ENCODE assay signal across 7 cellular contexts in genomic region chr14:67533754-67534085, GRCh38. TPM values are rescaled to one million over a fixed set of nuclear protein-coding genes. Genes with fewer than 3 reads are reported as not detected.
DNase-seq lines count a peak whose midpoint lies in the region; ATAC-seq and TF ChIP-seq lines count a peak whose summit lies in the region.

No MANE protein-coding gene starts in this region.

- H3K36me3 Mint-ChIP-seq in activated CD8-positive, alpha-beta T cell treated with anti-CD3 and anti-CD28 coated beads, Interleukin-2, amount 10 ng/mL, durations not matched to agents 7 days and 5 days (ENCODE audit: low read depth) = no peaks in the 10 kb centered on the region

- peaks cover 57% of the 10 kb centered on the region for H3K27me3 Mint-ChIP-seq in activated CD8-positive, alpha-beta T cell treated with anti-CD3 and anti-CD28 coated beads, Interleukin-2, amount 10 ng/mL, durations not matched to agents 7 days and 5 days (ENCODE audit: low read depth)

- peaks cover 2% of the 10 kb centered on the region; the same call in 1 of the 2 replicates for H3K27me3 ChIP-seq in iPS DF 6.9 (ENCODE audit: control insufficient read depth, insufficient read depth, low read length)
- peaks cover 0 to 30% (median 13%) of the 10 kb centered on the region in 7 donors for H3K27me3 ChIP-seq in spleen (replicated peaks in 1 of 7)

- intact Hi-C loops in spleen (cut with DNase I; ENCODE audit: low total_unique reads) = no loop called here

- peak; percentile 59 for DNase-seq in HT-29 (ENCODE audit: low spot score)
- no peak for DNase-seq in activated CD8-positive, alpha-beta T cell treated with anti-CD3 and anti-CD28 coated beads, Interleukin-2, amount 10 ng/mL, durations not matched to agents 7 days and 5 days
- no peak for DNase-seq in iPS DF 6.9 (ENCODE audit: low read depth, low spot score)
- no peak for DNase-seq in spleen
- DNase-seq in left lobe of liver (ENCODE audit: low spot score) = no peak
- DNase-seq in NCI-H2227 (lab: John Stamatoyannopoulos, UW; ENCODE audit: unreplicated experiment) = no peak

- H3K9me3 Mint-ChIP-seq in activated CD8-positive, alpha-beta T cell treated with anti-CD3 and anti-CD28 coated beads, Interleukin-2, amount 10 ng/mL, durations not matched to agents 7 days and 5 days (ENCODE audit: insufficient read depth) = no peaks in the 10 kb centered on the region

- CTCF ChIA-PET in activated CD8-positive, alpha-beta T cell treated with anti-CD3 and anti-CD28 coated beads, Interleukin-2, amount 10 ng/mL, durations not matched to agents 7 days and 5 days (lab: Charles Lee) = interaction anchor here (1.3 to 1.5 kb wide), 3 partner anchors 8 to 106 kb away, joined by 5 to 9 read pairs (median 9); no protein-coding TSS in a partner anchor

- no peak overlapping the region for H3K27ac Mint-ChIP-seq in activated CD8-positive, alpha-beta T cell treated with anti-CD3 and anti-CD28 coated beads, Interleukin-2, amount 10 ng/mL, durations not matched to agents 7 days and 5 days

- POLR2A ChIA-PET in activated CD8-positive, alpha-beta T cell treated with anti-CD3 and anti-CD28 coated beads, Interleukin-2, amount 10 ng/mL, durations not matched to agents 7 days and 5 days (lab: Charles Lee) = no interaction called here

- peaks cover 8% of the 10 kb centered on the region for H3K4me1 Mint-ChIP-seq in activated CD8-positive, alpha-beta T cell treated with anti-CD3 and anti-CD28 coated beads, Interleukin-2, amount 10 ng/mL, durations not matched to agents 7 days and 5 days (ENCODE audit: low read depth)

- WGBS in iPS DF 6.9 (ENCODE audit: insufficient coverage, insufficient read length) = no CpG with 5 or more reads among the region's 6 CpGs
- WGBS in spleen, 5 donors = 43 to 49% (median 47%) methylated on average over 6 of the region's 6 CpGs

- H3K9me3 ChIP-seq in iPS DF 6.9 (ENCODE audit: control insufficient read depth, insufficient read depth, low read length) = no peaks in the 10 kb centered on the region
- H3K9me3 ChIP-seq in spleen = no peaks in the 10 kb centered on the region

- H3K4me3 ChIP-seq in iPS DF 6.9 (ENCODE audit: low read length) = peak overlapping the region; percentile 76; the same call in 1 of the 2 replicates
- peak overlapping the region; percentile 52 to 86 (median 66) for H3K4me3 ChIP-seq in spleen

- no peak for TF ChIP-seq POLR2A in spleen (IDR thresholded peaks at IDR 0.05)

- H3K4me1 ChIP-seq in iPS DF 6.9 (ENCODE audit: control insufficient read depth, insufficient read depth, low read length) (0 out of 2 replicates have a peak, but pooled peaks cover 1% of the 10 kb centered on the region), spleen (peaks cover 0 to 21% (median 14%) of the 10 kb centered on the region in 6 donors)

- peak overlapping the region; percentile 70 for H3K4me3 Mint-ChIP-seq in activated CD8-positive, alpha-beta T cell treated with anti-CD3 and anti-CD28 coated beads, Interleukin-2, amount 10 ng/mL, durations not matched to agents 7 days and 5 days

- H3K36me3 ChIP-seq in iPS DF 6.9 (ENCODE audit: control insufficient read depth, insufficient read depth, low read length) (no peaks in the 10 kb centered on the region), spleen (no peaks in the 10 kb centered on the region)

- no peak overlapping the region for H3K27ac ChIP-seq in iPS DF 6.9 (ENCODE audit: low read length)
- H3K27ac ChIP-seq in spleen = peak overlapping the region in 1 of 8 donors; percentile 70

- no peak for TF ChIP-seq CTCF in spleen (IDR thresholded peaks at IDR 0.05 in 8 of 11, conservative IDR thresholded peaks at IDR 0.05 in 3 of 11)

- no peak for ATAC-seq in activated CD8-positive, alpha-beta T cell treated with anti-CD3 and anti-CD28 coated beads, Interleukin-2, amount 10 ng/mL, durations not matched to agents 7 days and 5 days
- ATAC-seq in HG03175 (IDR thresholded peaks at IDR 0.05; ENCODE audit: unreplicated experiment) (no peak), left lobe of liver (no peak)

RNA-seq across cellular contexts. Expression of gene PLEKHH1, which starts 0.6 kb away (rescaled TPM):
- total RNA-seq in HT-29 (2014; rRNA removed; shearing (Covaris generic)) = 11.0 and 12.7 TPM in 2 replicates
- under 1 TPM; 0.42 to 0.99 TPM for total RNA-seq in activated CD8-positive, alpha-beta T cell treated with anti-CD3 and anti-CD28 coated beads, Interleukin-2, amount 10 ng/mL, durations not matched to agents 7 days and 5 days
- 1 to 10 TPM; 1.7 to 7.1 (median 5.0) TPM for total RNA-seq in spleen
- polyA plus RNA-seq in spleen = 1 to 10 TPM in 2 of 3 donors, under 1 TPM in 1; 0.56 to 5.1 (median 1.1) TPM
- total RNA-seq in left lobe of liver = 2.9 TPM

RNA-seq across cellular contexts. Expression of gene TMEM229B, which starts 45.2 kb away (rescaled TPM):
- 0.08 and 0.15 TPM in 2 replicates for total RNA-seq in HT-29 (2014; rRNA removed; shearing (Covaris generic))
- 1 to 10 TPM; 9.9 to 10.0 TPM for total RNA-seq in activated CD8-positive, alpha-beta T cell treated with anti-CD3 and anti-CD28 coated beads, Interleukin-2, amount 10 ng/mL, durations not matched to agents 7 days and 5 days
- total RNA-seq in spleen (10 to 100 TPM; 20.1 to 36.0 (median 29.0) TPM), left lobe of liver (0.93 TPM)
- 10 to 100 TPM in 1 of 3 donors, 1 to 10 TPM in 2; 3.0 to 10.0 (median 3.4) TPM for polyA plus RNA-seq in spleen
